1 cellular context compared by ENCODE assay signal in the genomic region with DNA sequence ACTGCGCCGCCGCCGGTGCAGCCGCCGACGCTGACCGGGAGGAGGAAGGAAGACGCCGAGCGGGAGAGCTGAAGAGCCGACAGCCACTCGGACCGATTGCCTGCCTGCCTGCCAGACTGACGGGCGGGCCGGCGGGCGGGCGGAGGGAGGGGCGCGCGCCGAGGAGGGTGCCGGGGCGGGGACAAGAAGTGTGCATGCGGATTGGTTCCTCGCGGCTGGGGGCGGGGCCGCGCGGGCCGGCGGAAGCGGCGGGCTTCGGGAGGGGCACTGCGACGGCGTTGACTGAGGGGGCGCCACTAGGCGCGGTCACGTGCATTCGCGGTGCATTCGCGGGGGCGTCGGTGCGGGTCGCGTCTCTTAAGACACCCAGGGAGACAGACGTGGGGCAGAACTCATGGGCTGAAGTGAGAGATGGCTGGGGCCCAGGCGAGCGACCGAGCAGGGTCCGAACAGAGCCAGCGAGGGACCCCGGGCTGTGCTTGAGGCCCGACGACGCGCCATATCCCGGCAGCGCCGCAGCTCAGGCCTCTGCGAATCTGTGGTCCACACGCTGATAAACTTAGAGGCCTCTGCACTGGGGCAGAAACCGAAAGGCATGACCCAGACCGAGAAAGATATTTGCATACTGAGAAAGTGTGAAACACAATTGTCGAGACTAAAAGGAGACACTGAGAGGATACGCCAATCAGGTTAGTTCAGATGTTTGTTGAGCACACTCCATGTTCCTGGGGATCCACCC.
TF ChIP-seq lines count a peak whose summit lies in the region.

A gene (minus strand): TSS at position 118 of the 739 bp plus-strand sequence. CDS start 205 bp downstream, outside the sequence.

TF ChIP-seq in HepG2, 621 proteins besides CTCF, POLR2A, EP300 and RAD21 (continued from another document and continues in another):
- TF ChIP-seq, protein P1, sequence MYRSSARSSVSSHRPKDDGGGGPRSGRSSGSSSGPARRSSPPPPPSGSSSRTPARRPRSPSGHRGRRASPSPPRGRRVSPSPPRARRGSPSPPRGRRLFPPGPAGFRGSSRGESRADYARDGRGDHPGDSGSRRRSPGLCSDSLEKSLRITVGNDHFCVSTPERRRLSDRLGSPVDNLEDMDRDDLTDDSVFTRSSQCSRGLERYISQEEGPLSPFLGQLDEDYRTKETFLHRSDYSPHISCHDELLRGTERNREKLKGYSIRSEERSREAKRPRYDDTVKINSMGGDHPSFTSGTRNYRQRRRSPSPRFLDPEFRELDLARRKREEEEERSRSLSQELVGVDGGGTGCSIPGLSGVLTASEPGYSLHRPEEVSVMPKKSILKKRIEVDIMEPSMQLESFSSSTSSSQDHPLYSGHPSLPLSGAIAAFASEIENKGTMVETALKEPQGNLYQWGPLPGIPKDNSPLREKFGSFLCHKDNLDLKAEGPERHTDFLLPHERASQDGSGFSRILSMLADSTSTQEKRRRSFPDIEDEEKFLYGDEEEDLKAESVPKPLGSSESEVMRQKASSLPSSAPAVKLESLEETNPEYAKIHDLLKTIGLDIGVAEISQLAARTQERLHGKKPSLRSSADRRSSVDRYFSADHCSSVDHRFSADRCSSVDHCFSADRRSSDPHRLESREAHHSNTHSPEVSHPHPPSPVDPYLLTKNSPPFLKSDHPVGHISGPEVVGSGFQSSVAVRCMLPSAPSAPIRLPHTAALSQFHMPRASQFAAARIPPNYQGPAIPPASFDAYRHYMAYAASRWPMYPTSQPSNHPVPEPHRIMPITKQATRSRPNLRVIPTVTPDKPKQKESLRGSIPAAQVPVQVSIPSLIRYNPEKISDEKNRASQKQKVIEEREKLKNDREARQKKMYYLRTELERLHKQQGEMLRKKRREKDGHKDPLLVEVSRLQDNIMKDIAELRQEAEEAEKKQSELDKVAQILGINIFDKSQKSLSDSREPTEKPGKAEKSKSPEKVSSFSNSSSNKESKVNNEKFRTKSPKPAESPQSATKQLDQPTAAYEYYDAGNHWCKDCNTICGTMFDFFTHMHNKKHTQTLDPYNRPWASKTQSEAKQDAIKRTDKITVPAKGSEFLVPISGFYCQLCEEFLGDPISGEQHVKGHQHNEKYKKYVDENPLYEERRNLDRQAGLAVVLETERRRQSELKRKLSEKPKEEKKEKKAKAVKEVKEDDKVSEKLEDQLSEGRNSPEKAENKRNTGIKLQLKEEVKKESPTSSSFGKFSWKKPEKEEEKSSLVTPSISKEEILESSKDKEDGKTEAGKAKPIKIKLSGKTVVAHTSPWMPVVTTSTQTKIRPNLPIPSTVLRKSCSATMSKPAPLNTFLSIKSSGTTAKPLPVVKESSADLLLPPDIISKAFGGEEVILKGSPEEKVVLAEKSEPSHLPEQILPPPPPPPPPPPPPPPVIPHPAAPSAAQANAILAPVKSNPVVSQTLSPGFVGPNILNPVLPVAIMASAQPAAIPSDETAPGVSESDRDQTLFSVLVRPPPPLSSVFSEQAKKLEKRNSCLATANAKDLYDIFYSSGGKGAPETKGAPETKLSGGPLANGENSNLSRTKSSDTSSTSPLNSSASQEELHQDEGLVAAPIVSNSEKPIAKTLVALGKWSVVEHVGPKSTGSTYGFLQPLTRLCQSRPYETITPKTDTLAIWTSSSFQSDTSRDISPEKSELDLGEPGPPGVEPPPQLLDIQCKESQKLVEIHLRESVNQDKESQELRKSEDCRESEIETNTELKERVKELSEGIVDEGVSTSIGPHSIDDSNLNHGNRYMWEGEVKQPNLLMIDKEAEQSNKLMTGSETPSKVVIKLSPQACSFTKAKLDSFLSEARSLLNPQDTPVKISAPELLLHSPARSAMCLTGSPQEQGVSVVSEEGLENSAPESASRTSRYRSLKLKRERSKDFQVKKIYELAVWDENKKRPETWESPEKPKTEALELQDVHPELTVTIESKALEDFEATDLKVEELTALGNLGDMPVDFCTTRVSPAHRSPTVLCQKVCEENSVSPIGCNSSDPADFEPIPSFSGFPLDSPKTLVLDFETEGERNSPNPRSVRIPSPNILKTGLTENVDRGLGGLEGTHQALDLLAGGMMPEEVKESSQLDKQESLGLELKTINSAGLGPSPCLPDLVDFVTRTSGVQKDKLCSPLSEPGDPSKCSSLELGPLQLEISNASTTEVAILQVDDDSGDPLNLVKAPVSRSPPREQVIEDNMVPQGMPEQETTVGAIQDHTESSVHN (CRISPR knock-in tag; IDR thresholded peaks at IDR 0.05), result no peak
- TF ChIP-seq, protein P2, sequence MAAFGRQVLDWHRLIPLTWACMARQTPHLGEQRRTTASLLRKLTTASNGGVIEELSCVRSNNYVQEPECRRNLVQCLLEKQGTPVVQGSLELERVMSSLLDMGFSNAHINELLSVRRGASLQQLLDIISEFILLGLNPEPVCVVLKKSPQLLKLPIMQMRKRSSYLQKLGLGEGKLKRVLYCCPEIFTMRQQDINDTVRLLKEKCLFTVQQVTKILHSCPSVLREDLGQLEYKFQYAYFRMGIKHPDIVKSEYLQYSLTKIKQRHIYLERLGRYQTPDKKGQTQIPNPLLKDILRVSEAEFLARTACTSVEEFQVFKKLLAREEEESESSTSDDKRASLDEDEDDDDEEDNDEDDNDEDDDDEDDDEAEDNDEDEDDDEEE (CRISPR knock-in tag; IDR thresholded peaks at IDR 0.05), result no peak
- peak; percentile 63; the same call in 1 of the 2 replicates for TF ChIP-seq HDAC2 (CRISPR knock-in tag; IDR thresholded peaks at IDR 0.05)
- TF ChIP-seq, protein P3, sequence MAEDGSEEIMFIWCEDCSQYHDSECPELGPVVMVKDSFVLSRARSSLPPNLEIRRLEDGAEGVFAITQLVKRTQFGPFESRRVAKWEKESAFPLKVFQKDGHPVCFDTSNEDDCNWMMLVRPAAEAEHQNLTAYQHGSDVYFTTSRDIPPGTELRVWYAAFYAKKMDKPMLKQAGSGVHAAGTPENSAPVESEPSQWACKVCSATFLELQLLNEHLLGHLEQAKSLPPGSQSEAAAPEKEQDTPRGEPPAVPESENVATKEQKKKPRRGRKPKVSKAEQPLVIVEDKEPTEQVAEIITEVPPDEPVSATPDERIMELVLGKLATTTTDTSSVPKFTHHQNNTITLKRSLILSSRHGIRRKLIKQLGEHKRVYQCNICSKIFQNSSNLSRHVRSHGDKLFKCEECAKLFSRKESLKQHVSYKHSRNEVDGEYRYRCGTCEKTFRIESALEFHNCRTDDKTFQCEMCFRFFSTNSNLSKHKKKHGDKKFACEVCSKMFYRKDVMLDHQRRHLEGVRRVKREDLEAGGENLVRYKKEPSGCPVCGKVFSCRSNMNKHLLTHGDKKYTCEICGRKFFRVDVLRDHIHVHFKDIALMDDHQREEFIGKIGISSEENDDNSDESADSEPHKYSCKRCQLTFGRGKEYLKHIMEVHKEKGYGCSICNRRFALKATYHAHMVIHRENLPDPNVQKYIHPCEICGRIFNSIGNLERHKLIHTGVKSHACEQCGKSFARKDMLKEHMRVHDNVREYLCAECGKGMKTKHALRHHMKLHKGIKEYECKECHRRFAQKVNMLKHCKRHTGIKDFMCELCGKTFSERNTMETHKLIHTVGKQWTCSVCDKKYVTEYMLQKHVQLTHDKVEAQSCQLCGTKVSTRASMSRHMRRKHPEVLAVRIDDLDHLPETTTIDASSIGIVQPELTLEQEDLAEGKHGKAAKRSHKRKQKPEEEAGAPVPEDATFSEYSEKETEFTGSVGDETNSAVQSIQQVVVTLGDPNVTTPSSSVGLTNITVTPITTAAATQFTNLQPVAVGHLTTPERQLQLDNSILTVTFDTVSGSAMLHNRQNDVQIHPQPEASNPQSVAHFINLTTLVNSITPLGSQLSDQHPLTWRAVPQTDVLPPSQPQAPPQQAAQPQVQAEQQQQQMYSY (CRISPR knock-in tag; IDR thresholded peaks at IDR 0.05), result 0 out of 2 replicates have a peak, but pooled peaks have one; percentile 23
- no peak for TF ChIP-seq ZBTB3 (CRISPR knock-in tag; IDR thresholded peaks at IDR 0.05; ENCODE audit: borderline replicate concordance, low read depth)
- TF ChIP-seq TBX3 (IDR thresholded peaks at IDR 0.05; ENCODE audit: borderline replicate concordance), result peak; percentile 39; the same call in 1 of the 2 replicates
- no peak for TF ChIP-seq ZKSCAN5 (CRISPR knock-in tag; IDR thresholded peaks at IDR 0.05)
- TF ChIP-seq RFX3 (CRISPR knock-in tag; IDR thresholded peaks at IDR 0.05), result no peak
- TF ChIP-seq, protein P4, sequence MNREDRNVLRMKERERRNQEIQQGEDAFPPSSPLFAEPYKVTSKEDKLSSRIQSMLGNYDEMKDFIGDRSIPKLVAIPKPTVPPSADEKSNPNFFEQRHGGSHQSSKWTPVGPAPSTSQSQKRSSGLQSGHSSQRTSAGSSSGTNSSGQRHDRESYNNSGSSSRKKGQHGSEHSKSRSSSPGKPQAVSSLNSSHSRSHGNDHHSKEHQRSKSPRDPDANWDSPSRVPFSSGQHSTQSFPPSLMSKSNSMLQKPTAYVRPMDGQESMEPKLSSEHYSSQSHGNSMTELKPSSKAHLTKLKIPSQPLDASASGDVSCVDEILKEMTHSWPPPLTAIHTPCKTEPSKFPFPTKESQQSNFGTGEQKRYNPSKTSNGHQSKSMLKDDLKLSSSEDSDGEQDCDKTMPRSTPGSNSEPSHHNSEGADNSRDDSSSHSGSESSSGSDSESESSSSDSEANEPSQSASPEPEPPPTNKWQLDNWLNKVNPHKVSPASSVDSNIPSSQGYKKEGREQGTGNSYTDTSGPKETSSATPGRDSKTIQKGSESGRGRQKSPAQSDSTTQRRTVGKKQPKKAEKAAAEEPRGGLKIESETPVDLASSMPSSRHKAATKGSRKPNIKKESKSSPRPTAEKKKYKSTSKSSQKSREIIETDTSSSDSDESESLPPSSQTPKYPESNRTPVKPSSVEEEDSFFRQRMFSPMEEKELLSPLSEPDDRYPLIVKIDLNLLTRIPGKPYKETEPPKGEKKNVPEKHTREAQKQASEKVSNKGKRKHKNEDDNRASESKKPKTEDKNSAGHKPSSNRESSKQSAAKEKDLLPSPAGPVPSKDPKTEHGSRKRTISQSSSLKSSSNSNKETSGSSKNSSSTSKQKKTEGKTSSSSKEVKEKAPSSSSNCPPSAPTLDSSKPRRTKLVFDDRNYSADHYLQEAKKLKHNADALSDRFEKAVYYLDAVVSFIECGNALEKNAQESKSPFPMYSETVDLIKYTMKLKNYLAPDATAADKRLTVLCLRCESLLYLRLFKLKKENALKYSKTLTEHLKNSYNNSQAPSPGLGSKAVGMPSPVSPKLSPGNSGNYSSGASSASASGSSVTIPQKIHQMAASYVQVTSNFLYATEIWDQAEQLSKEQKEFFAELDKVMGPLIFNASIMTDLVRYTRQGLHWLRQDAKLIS (CRISPR knock-in tag; IDR thresholded peaks at IDR 0.05), result no peak
- TF ChIP-seq, protein P5, sequence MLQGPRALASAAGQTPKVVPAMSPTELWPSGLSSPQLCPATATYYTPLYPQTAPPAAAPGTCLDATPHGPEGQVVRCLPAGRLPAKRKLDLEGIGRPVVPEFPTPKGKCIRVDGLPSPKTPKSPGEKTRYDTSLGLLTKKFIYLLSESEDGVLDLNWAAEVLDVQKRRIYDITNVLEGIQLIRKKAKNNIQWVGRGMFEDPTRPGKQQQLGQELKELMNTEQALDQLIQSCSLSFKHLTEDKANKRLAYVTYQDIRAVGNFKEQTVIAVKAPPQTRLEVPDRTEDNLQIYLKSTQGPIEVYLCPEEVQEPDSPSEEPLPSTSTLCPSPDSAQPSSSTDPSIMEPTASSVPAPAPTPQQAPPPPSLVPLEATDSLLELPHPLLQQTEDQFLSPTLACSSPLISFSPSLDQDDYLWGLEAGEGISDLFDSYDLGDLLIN (CRISPR knock-in tag; IDR thresholded peaks at IDR 0.05; ENCODE audit: borderline replicate concordance), result peak; percentile 87; the same call in 1 of the 2 replicates
- TF ChIP-seq RCOR2 (CRISPR knock-in tag; IDR thresholded peaks at IDR 0.05), result no peak
- no peak for TF ChIP-seq JARID2 (CRISPR knock-in tag; IDR thresholded peaks at IDR 0.05; ENCODE audit: insufficient replicate concordance)
- TF ChIP-seq, protein P6, sequence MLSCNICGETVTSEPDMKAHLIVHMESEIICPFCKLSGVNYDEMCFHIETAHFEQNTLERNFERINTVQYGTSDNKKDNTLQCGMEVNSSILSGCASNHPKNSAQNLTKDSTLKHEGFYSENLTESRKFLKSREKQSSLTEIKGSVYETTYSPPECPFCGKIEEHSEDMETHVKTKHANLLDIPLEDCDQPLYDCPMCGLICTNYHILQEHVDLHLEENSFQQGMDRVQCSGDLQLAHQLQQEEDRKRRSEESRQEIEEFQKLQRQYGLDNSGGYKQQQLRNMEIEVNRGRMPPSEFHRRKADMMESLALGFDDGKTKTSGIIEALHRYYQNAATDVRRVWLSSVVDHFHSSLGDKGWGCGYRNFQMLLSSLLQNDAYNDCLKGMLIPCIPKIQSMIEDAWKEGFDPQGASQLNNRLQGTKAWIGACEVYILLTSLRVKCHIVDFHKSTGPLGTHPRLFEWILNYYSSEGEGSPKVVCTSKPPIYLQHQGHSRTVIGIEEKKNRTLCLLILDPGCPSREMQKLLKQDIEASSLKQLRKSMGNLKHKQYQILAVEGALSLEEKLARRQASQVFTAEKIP (CRISPR knock-in tag; IDR thresholded peaks at IDR 0.05; ENCODE audit: borderline replicate concordance), result no peak
- TF ChIP-seq, protein P7, sequence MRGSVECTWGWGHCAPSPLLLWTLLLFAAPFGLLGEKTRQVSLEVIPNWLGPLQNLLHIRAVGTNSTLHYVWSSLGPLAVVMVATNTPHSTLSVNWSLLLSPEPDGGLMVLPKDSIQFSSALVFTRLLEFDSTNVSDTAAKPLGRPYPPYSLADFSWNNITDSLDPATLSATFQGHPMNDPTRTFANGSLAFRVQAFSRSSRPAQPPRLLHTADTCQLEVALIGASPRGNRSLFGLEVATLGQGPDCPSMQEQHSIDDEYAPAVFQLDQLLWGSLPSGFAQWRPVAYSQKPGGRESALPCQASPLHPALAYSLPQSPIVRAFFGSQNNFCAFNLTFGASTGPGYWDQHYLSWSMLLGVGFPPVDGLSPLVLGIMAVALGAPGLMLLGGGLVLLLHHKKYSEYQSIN (CRISPR knock-in tag; IDR thresholded peaks at IDR 0.05; ENCODE audit: borderline replicate concordance), result no peak
- no peak for TF ChIP-seq ONECUT2 (CRISPR knock-in tag; IDR thresholded peaks at IDR 0.05)
- TF ChIP-seq, protein P8, sequence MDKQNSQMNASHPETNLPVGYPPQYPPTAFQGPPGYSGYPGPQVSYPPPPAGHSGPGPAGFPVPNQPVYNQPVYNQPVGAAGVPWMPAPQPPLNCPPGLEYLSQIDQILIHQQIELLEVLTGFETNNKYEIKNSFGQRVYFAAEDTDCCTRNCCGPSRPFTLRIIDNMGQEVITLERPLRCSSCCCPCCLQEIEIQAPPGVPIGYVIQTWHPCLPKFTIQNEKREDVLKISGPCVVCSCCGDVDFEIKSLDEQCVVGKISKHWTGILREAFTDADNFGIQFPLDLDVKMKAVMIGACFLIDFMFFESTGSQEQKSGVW (CRISPR knock-in tag; IDR thresholded peaks at IDR 0.05; ENCODE audit: borderline replicate concordance), result no peak
- TF ChIP-seq EEA1 (CRISPR knock-in tag; IDR thresholded peaks at IDR 0.05; ENCODE audit: borderline replicate concordance), result peak; percentile 79; the same call in 1 of the 2 replicates
- no peak for TF ChIP-seq ZNF224 (CRISPR knock-in tag; IDR thresholded peaks at IDR 0.05)
- TF ChIP-seq BRD4 (CRISPR knock-in tag; IDR thresholded peaks at IDR 0.05), result peak; percentile 58; the same call in 1 of the 2 replicates
- 0 out of 2 replicates have a peak, but pooled peaks have one; percentile 40 for TF ChIP-seq NPAS2 (CRISPR knock-in tag; IDR thresholded peaks at IDR 0.05; ENCODE audit: borderline replicate concordance)
- TF ChIP-seq MAFK (conservative IDR thresholded peaks at IDR 0.05 in 1 of 2, IDR thresholded peaks at IDR 0.05 in 1 of 2; ENCODE audit: low read length in 2 of 2), result no peak
- TF ChIP-seq ZNF468 (CRISPR knock-in tag; IDR thresholded peaks at IDR 0.05), result no peak
- TF ChIP-seq ZNF605 (CRISPR knock-in tag; IDR thresholded peaks at IDR 0.05), result no peak
- no peak for TF ChIP-seq SUZ12 (IDR thresholded peaks at IDR 0.05; ENCODE audit: low read depth, low read length)
- TF ChIP-seq ZSCAN31 (CRISPR knock-in tag; IDR thresholded peaks at IDR 0.05; ENCODE audit: low read depth), result peak; percentile 96
- no peak for TF ChIP-seq RFX5 (IDR thresholded peaks at IDR 0.05; ENCODE audit: low read depth, low read length)
- TF ChIP-seq ELF1 (CRISPR knock-in tag; IDR thresholded peaks at IDR 0.05), result peak; percentile 26; the same call in 1 of the 2 replicates
- peak; percentile 87 for TF ChIP-seq DMAP1 (CRISPR knock-in tag; IDR thresholded peaks at IDR 0.05)
- no peak for TF ChIP-seq GTF3A (CRISPR knock-in tag; conservative IDR thresholded peaks at IDR 0.05)
- no peak for TF ChIP-seq NR2F1 (CRISPR knock-in tag; IDR thresholded peaks at IDR 0.05)
